ENCODE assay signal across 9 cellular contexts in genomic region chr13:23695711-23696512, GRCh38.
DNase-seq lines count a peak whose midpoint lies in the region; ATAC-seq and TF ChIP-seq lines count a peak whose summit lies in the region.
"Had no signal": no experiment of that assay in that cellular context is flagged by ENCODE, and none has a peak within 500 bp of the region (broad histone marks: within the 10 kb centered on the region; RNA-seq: fewer than 3 reads in every experiment).

No MANE protein-coding gene starts in this region.

- peak; percentile 64 for DNase-seq in activated CD4-positive, alpha-beta T cell treated with anti-CD3 and anti-CD28 coated beads for 48 hours
- DNase-seq in epithelial cell of esophagus (ENCODE audit: low read depth) (peak; percentile 13), cerebellar nuclear complex (lab: John Stamatoyannopoulos, UW) (no peak), NCI-H2171 treated with DMSO at 0.1 percent for 48 hours (lab: John Stamatoyannopoulos, UW) (no peak), AML-193 (lab: John Stamatoyannopoulos, UW) (no peak)
- peak; percentile 45 to 46 for DNase-seq in stimulated activated CD4-positive, alpha-beta T cell treated with anti-CD3 and anti-CD28 coated beads, Interleukin-4, amount 100 ng/mL, for 4 hours

- no peak for TF ChIP-seq CTCF in epithelial cell of esophagus (IDR thresholded peaks at IDR 0.05; ENCODE audit: insufficient read depth, low read depth, low read length, missing control alignments)

- no peak overlapping the region for H3K4me3 ChIP-seq in epithelial cell of esophagus (ENCODE audit: low read length)

- no peak for TF ChIP-seq POLR2A in GM18505 (IDR thresholded peaks at IDR 0.05; ENCODE audit: borderline replicate concordance, extremely low read depth, insufficient read depth, insufficient read length)

- ATAC-seq in GM18505 (IDR thresholded peaks at IDR 0.05; ENCODE audit: unreplicated experiment) (peak; percentile 85), HG02885 (IDR thresholded peaks at IDR 0.05; ENCODE audit: poor library complexity, unreplicated experiment) (peak; percentile 75)
- ATAC-seq: HCT116 had no signal

Comparison
In these comparisons a context has a peak if more than half of its experiments do, and no peak if none do; other contexts are left out.
1. DNase-seq: peak in activated CD4-positive, alpha-beta T cell treated with anti-CD3 and anti-CD28 coated beads for 48 hours (single experiment), epithelial cell of esophagus (single experiment) and stimulated activated CD4-positive, alpha-beta T cell treated with anti-CD3 and anti-CD28 coated beads, Interleukin-4, amount 100 ng/mL, for 4 hours (2 of 2); none in cerebellar nuclear complex (0 of 2), NCI-H2171 treated with DMSO at 0.1 percent for 48 hours (single experiment) and AML-193 (0 of 2).